ENCODE assay signal across 28 cellular contexts in the genomic region with DNA sequence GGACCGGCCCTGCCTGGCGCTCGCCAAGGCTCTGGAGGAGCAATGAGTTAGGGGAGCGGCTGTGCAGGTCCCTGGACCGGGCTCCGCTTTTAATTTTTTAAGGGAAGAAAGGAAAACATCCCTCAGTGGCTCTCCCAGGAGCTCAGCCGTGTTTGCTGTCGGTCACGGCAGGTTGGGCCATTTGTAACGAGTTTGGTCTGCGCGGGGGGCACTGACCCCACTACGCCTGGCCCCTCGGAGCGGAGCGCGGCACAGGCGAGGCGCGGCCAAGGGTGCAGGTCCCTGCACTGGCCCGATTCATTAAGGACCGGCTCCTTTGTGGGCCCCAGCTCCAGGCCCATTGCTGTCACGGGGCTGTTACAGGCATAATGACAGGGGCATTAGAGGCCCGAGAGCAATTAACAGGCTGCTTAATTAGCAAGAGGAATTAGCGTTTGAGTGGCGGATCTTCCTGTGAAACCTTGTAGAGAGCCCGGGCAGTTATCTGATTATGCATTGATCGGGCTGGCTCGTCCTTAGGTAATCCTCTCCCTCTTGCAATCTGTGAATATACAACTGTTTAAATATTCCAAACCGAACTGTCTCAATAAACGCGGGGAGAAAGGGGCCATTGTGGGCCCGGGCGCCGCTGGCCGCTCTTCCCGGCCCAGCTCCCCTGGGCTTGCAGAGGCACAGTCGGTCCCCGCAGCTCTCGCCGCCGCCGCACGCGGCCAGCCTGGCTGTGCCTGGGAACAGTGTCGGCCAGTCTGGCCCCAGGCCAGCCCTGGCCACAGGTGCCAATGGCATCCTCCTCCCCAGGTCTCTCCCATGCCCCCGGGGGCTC. TPM values are rescaled to one million over a fixed set of nuclear protein-coding genes. Genes with fewer than 3 reads are reported as not detected.
A peak's percentile ranks its signal among the peaks of the same experiment; 100 is the strongest.
DNase-seq lines count a peak whose midpoint lies in the region; TF ChIP-seq lines count a peak whose summit lies in the region.
"Had no signal": no experiment of that assay in that cellular context is flagged by ENCODE, and none has a peak within 500 bp of the region (broad histone marks: within the 10 kb centered on the region; RNA-seq: fewer than 3 reads in every experiment).

No MANE protein-coding gene starts in this region.

- H3K79me2 ChIP-seq in neural progenitor cell (ENCODE audit: low read depth) = no peaks in the 10 kb centered on the region

- peak overlapping the region; percentile 80 for H3K27ac ChIP-seq in neural progenitor cell
- peak overlapping the region; percentile 70 to 87 (median 80) for H3K27ac ChIP-seq in thyroid gland
- H3K27ac ChIP-seq: 22Rv1, brain microvascular endothelial cell, suprapubic skin had no signal

- H3K36me3 Mint-ChIP-seq in brain (no peaks in the 10 kb centered on the region), neural progenitor cell (no peaks in the 10 kb centered on the region)
- H3K36me3 Mint-ChIP-seq: activated naive CD4-positive, alpha-beta T cell treated with anti-CD3 and anti-CD28 coated beads, Interleukin-2, amount 50 U/mL, for 24 hours; CD8-positive, alpha-beta T cell; stimulated activated effector memory CD8-positive, alpha-beta T cell treated with anti-CD3 and anti-CD28 coated beads, Interleukin-12 subunit alpha, Interleukin-12 subunit beta, amount 100 ng/mL, for 72 hours; WTC11 had no signal

- H3K36me3 ChIP-seq in neural progenitor cell = no peaks in the 10 kb centered on the region
- H3K36me3 ChIP-seq in thyroid gland = no peaks in the 10 kb centered on the region
- H3K36me3 ChIP-seq: brain microvascular endothelial cell, esophagus squamous epithelium, gastroesophageal sphincter, prostate gland, suprapubic skin had no signal

- H3F3A ChIP-seq in neural progenitor cell (ENCODE audit: low read depth) = peaks cover 32% of the 10 kb centered on the region

- peaks cover 72% of the 10 kb centered on the region for H3K4me1 ChIP-seq in neural progenitor cell
- peaks cover 63 to 81% of the 10 kb centered on the region in 2 donors for H3K4me1 ChIP-seq in thyroid gland
- H3K4me1 ChIP-seq: suprapubic skin had no signal

- H3K9me3 ChIP-seq in neural progenitor cell (ENCODE audit: low read depth) = no peaks in the 10 kb centered on the region
- H3K9me3 ChIP-seq in thyroid gland = no peaks in the 10 kb centered on the region
- H3K9me3 ChIP-seq: esophagus squamous epithelium, gastroesophageal sphincter, prostate gland, suprapubic skin had no signal

- DNase-seq in NCI-H82 (lab: John Stamatoyannopoulos, UW) (peak; percentile 44), NCI-H82 treated with DMSO at 0.1 percent for 48 hours (lab: John Stamatoyannopoulos, UW; ENCODE audit: unreplicated experiment) (no peak), neural progenitor cell (ENCODE audit: low spot score) (peak; percentile 75), thyroid gland (no peak), EL (no peak), T1000 (lab: John Stamatoyannopoulos, UW) (no peak)
- DNase-seq in stimulated activated CD4-positive, alpha-beta T cell treated with anti-CD3 and anti-CD28 coated beads, Interleukin-12 subunit alpha, Interleukin-12 subunit beta, amount 100 ng/mL, for 4 hours = no peak
- DNase-seq: activated CD4-positive, alpha-beta T cell treated with anti-CD3 and anti-CD28 coated beads, Interleukin-2, amount 50 U/mL, for 1 hour; brain microvascular endothelial cell; CD8-positive, alpha-beta T cell; DMS 273 treated with DMSO at 0.1 percent for 48 hours; esophagus squamous epithelium; Kasumi-1; MV-4-11; NCI-H187; NCI-H2171 treated with DMSO at 0.1 percent for 48 hours; NCI-H524 treated with DMSO at 0.1 percent for 48 hours; nephron progenitor cell; small intestine had no signal

- H3K4me3 ChIP-seq in neural progenitor cell = no peak overlapping the region
- H3K4me3 ChIP-seq in thyroid gland (replicated peaks in 1 of 3) = no peak overlapping the region
- H3K4me3 ChIP-seq: esophagus squamous epithelium, gastroesophageal sphincter, lung, prostate gland, suprapubic skin had no signal

- 85 to 87% methylated on average over 39 to 44 of the region's 47 CpGs for WGBS in thyroid gland, 2 donors

- TF ChIP-seq POLR2A in thyroid gland (IDR thresholded peaks at IDR 0.05) = no peak

- H3K27me3 ChIP-seq in neural progenitor cell = no peaks in the 10 kb centered on the region
- no peaks in the 10 kb centered on the region for H3K27me3 ChIP-seq in thyroid gland
- H3K27me3 ChIP-seq: brain microvascular endothelial cell had no signal

- H4K20me1 ChIP-seq in neural progenitor cell (ENCODE audit: low read depth) = no peaks in the 10 kb centered on the region

- TF ChIP-seq CTCF in brain (conservative IDR thresholded peaks at IDR 0.05) (no peak), neural progenitor cell (IDR thresholded peaks at IDR 0.05) (no peak), thyroid gland (IDR thresholded peaks at IDR 0.05) (no peak)

- peak overlapping the region in 4 of 5 experiments; percentile 67 to 96 (median 92) for H3K27ac Mint-ChIP-seq in brain
- H3K27ac Mint-ChIP-seq in neural progenitor cell = peak overlapping the region; percentile 63
- H3K27ac Mint-ChIP-seq: activated naive CD4-positive, alpha-beta T cell treated with anti-CD3 and anti-CD28 coated beads, Interleukin-2, amount 50 U/mL, for 24 hours; CD8-positive, alpha-beta T cell; nephron progenitor cell; stimulated activated effector memory CD8-positive, alpha-beta T cell treated with anti-CD3 and anti-CD28 coated beads, Interleukin-12 subunit alpha, Interleukin-12 subunit beta, amount 100 ng/mL, for 72 hours had no signal

- H3K9ac ChIP-seq in neural progenitor cell = no peak overlapping the region

- peak overlapping the region; percentile 25 for H3K4me2 ChIP-seq in neural progenitor cell

- no peak overlapping the region for H2AFZ ChIP-seq in neural progenitor cell (replicated peaks)

- no peaks in the 10 kb centered on the region for H3K27me3 Mint-ChIP-seq in brain
- H3K27me3 Mint-ChIP-seq in neural progenitor cell (ENCODE audit: insufficient read depth, low read depth) = peaks cover 8% of the 10 kb centered on the region
- H3K27me3 Mint-ChIP-seq: activated naive CD4-positive, alpha-beta T cell treated with anti-CD3 and anti-CD28 coated beads, Interleukin-2, amount 50 U/mL, for 24 hours had no signal

- intact Hi-C loops in thyroid gland (cut with DNase I) = no loop called here

- H3K9me3 Mint-ChIP-seq in brain (peaks cover 0 to 3% (median 0%) of the 10 kb centered on the region in 5 experiments), neural progenitor cell (peaks cover 3% of the 10 kb centered on the region)
- H3K9me3 Mint-ChIP-seq: activated naive CD4-positive, alpha-beta T cell treated with anti-CD3 and anti-CD28 coated beads, Interleukin-2, amount 50 U/mL, for 24 hours; CD8-positive, alpha-beta T cell; nephron progenitor cell; stimulated activated effector memory CD8-positive, alpha-beta T cell treated with anti-CD3 and anti-CD28 coated beads, Interleukin-12 subunit alpha, Interleukin-12 subunit beta, amount 100 ng/mL, for 72 hours; WTC11 had no signal

- H3K4me3 Mint-ChIP-seq in brain = peak overlapping the region in 3 of 5 experiments; percentile 15 to 70 (median 49)
- no peak overlapping the region for H3K4me3 Mint-ChIP-seq in neural progenitor cell
- H3K4me3 Mint-ChIP-seq: activated naive CD4-positive, alpha-beta T cell treated with anti-CD3 and anti-CD28 coated beads, Interleukin-2, amount 50 U/mL, for 24 hours; CD8-positive, alpha-beta T cell; nephron progenitor cell; stimulated activated effector memory CD8-positive, alpha-beta T cell treated with anti-CD3 and anti-CD28 coated beads, Interleukin-12 subunit alpha, Interleukin-12 subunit beta, amount 100 ng/mL, for 72 hours; WTC11 had no signal

- peaks cover 98% of the 10 kb centered on the region for H3K4me1 Mint-ChIP-seq in brain
- H3K4me1 Mint-ChIP-seq in neural progenitor cell = peaks cover 67% of the 10 kb centered on the region
- H3K4me1 Mint-ChIP-seq: activated naive CD4-positive, alpha-beta T cell treated with anti-CD3 and anti-CD28 coated beads, Interleukin-2, amount 50 U/mL, for 24 hours; stimulated activated effector memory CD8-positive, alpha-beta T cell treated with anti-CD3 and anti-CD28 coated beads, Interleukin-12 subunit alpha, Interleukin-12 subunit beta, amount 100 ng/mL, for 72 hours had no signal

RNA-seq across cellular contexts. Expression of gene PRDM16, which starts 56.8 kb away (rescaled TPM):
- 2.4 TPM for polyA plus RNA-seq in brain (ENCODE audit: insufficient read depth, low read depth, low replicate concordance)
- total RNA-seq in neural progenitor cell (ENCODE audit: low replicate concordance) (1.9 and 2.0 TPM in 2 replicates), thyroid gland (10 to 100 TPM; 15.7 to 54.3 (median 27.6) TPM)
- total RNA-seq: CD8-positive, alpha-beta T cell had no signal

Comparison
In these comparisons a context has a peak if more than half of its experiments do, and no peak if none do; other contexts are left out.
1. DNase-seq: peak in NCI-H82 (single experiment) and neural progenitor cell (single experiment); none in NCI-H82 treated with DMSO at 0.1 percent for 48 hours (single experiment), thyroid gland (0 of 2), stimulated activated CD4-positive, alpha-beta T cell treated with anti-CD3 and anti-CD28 coated beads, Interleukin-12 subunit alpha, Interleukin-12 subunit beta, amount 100 ng/mL, for 4 hours (single experiment), EL (single experiment) and T1000 (single experiment).